In genomic region chr22:20155330-20156041, GRCh38 we compare ENCODE assay signal across 8 cellular contexts. TPM values are rescaled to one million over a fixed set of nuclear protein-coding genes. Genes with fewer than 3 reads are reported as not detected.
DNase-seq lines count a peak whose midpoint lies in the region; FAIRE-seq and TF ChIP-seq lines count a peak whose summit lies in the region.

No MANE protein-coding gene starts in this region.

- H3K9me3 ChIP-seq in tibial nerve = no peaks in the 10 kb centered on the region

- no peak for TF ChIP-seq CTCF in lower leg skin (IDR thresholded peaks at IDR 0.05)
- no peak for TF ChIP-seq CTCF in tibial nerve (IDR thresholded peaks at IDR 0.05)

- no peak for TF ChIP-seq POLR2A in H54 (IDR thresholded peaks at IDR 0.05; ENCODE audit: low read depth, low read length)
- no peak for TF ChIP-seq POLR2A in lower leg skin (IDR thresholded peaks at IDR 0.05)
- TF ChIP-seq POLR2A in tibial nerve (IDR thresholded peaks at IDR 0.05) = no peak

- peak overlapping the region in 2 of 4 donors; percentile 54 to 67 for H3K27ac ChIP-seq in tibial nerve

- DNase-seq in H54 (ENCODE audit: insufficient read length, low spot score) (peak; percentile 81), NCI-H510A treated with DMSO at 0.1 percent for 48 hours (lab: John Stamatoyannopoulos, UW) (peak; percentile 73), dermis microvascular lymphatic vessel endothelial cell (ENCODE audit: low read depth in 2 of 2) (peak; percentile 74 to 76), pons (ENCODE audit: low spot score) (peak; percentile 57), lower leg skin (ENCODE audit: low spot score in 2 of 2) (no peak), tibial nerve (ENCODE audit: low spot score in 2 of 2) (no peak)
- DNase-seq in activated CD4-positive, CD25-positive, alpha-beta regulatory T cell treated with anti-CD3 and anti-CD28 coated beads, Interleukin-2, amount 50 U/mL, for 72 hours = no peak
- DNase-seq in activated CD4-positive, alpha-beta T cell treated with anti-CD3 and anti-CD28 coated beads, Interleukin-2, amount 50 U/mL, for 4 hours = no peak

- TF ChIP-seq EP300 in tibial nerve (IDR thresholded peaks at IDR 0.05) = no peak

- H3K4me3 ChIP-seq in lower leg skin (ENCODE audit: low read depth, poor library complexity, severe bottlenecking) (no peak overlapping the region), tibial nerve (peak overlapping the region in 1 of 4 donors; percentile 36)

- 51 to 57% methylated on average over 16 to 17 of the region's 30 CpGs for WGBS in lower leg skin, 2 donors
- WGBS in tibial nerve, 2 donors = 32 to 37% methylated on average over 11 to 20 of the region's 30 CpGs

- intact Hi-C loops in lower leg skin (cut with DNase I; ENCODE audit: low total_unique reads) = loop anchor here (2.0 kb wide), 1 partner anchor 129 kb away; no protein-coding TSS in a partner anchor

- FAIRE-seq in H54 (lab: Jason Lieb, UNC) = no peak

- H3K27me3 ChIP-seq in tibial nerve = peaks cover 0 to 43% of the 10 kb centered on the region in 2 donors

- peaks cover 0 to 20% (median 6%) of the 10 kb centered on the region in 4 donors for H3K4me1 ChIP-seq in tibial nerve

- no peaks in the 10 kb centered on the region for H3K36me3 ChIP-seq in tibial nerve

RNA-seq across cellular contexts. Expression of gene CCDC188, which starts 4.6 kb away (rescaled TPM):
- total RNA-seq in dermis microvascular lymphatic vessel endothelial cell (4.9 and 5.0 TPM in 2 replicates), lower leg skin (1 to 10 TPM in 2 of 4 donors, under 1 TPM in 1, not detected in 1; 0.16 to 2.1 (median 1.7) TPM), tibial nerve (10 to 100 TPM in 1 of 4 donors, 1 to 10 TPM in 3; 1.5 to 12.4 (median 6.6) TPM)

RNA-seq across cellular contexts. Expression of gene ZDHHC8, which starts 23.9 kb away (rescaled TPM):
- 3.0 and 10.7 TPM in 2 replicates for total RNA-seq in dermis microvascular lymphatic vessel endothelial cell
- 10 to 100 TPM; 17.8 to 30.0 (median 26.1) TPM for total RNA-seq in lower leg skin
- total RNA-seq in tibial nerve = 10 to 100 TPM; 40.6 to 53.7 (median 47.4) TPM

RNA-seq across cellular contexts. Expression of gene TRMT2A, which starts 38.5 kb away (rescaled TPM):
- 23.0 and 36.2 TPM in 2 replicates for total RNA-seq in dermis microvascular lymphatic vessel endothelial cell
- total RNA-seq in lower leg skin = 10 to 100 TPM; 41.6 to 97.5 (median 52.8) TPM
- 100 to 1,000 TPM in 1 of 4 donors, 10 to 100 TPM in 3; 39.0 to 139 (median 55.9) TPM for total RNA-seq in tibial nerve

RNA-seq across cellular contexts. Expression of gene RANBP1, which starts 39.6 kb away (rescaled TPM):
- total RNA-seq in dermis microvascular lymphatic vessel endothelial cell = 113 and 148 TPM in 2 replicates
- 100 to 1,000 TPM; 104 to 159 (median 119) TPM for total RNA-seq in lower leg skin
- 100 to 1,000 TPM; 135 to 238 (median 176) TPM for total RNA-seq in tibial nerve

Comparison
In these comparisons a context has a peak if more than half of its experiments do, and no peak if none do; other contexts are left out.
1. DNase-seq: peak in H54 (single experiment), NCI-H510A treated with DMSO at 0.1 percent for 48 hours (single experiment), dermis microvascular lymphatic vessel endothelial cell (2 of 2) and pons (single experiment); none in lower leg skin (0 of 2), activated CD4-positive, CD25-positive, alpha-beta regulatory T cell treated with anti-CD3 and anti-CD28 coated beads, Interleukin-2, amount 50 U/mL, for 72 hours (single experiment), activated CD4-positive, alpha-beta T cell treated with anti-CD3 and anti-CD28 coated beads, Interleukin-2, amount 50 U/mL, for 4 hours (0 of 2) and tibial nerve (0 of 2).